ENCODE assay signal across 1 cellular context in genomic region chr4:142130636-142131035, GRCh38.
TF ChIP-seq lines count a peak whose summit lies in the region.

No MANE protein-coding gene starts in this region.

TF ChIP-seq in WTC11, 78 proteins besides CTCF, POLR2A, EP300 and RAD21 (continued from another document):
- TF ChIP-seq FOXJ3 (CRISPR knock-in tag; IDR thresholded peaks at IDR 0.05; ENCODE audit: borderline replicate concordance) (no peak), USF1 (CRISPR knock-in tag; IDR thresholded peaks at IDR 0.05) (no peak), CDX4 (CRISPR knock-in tag; IDR thresholded peaks at IDR 0.05; ENCODE audit: borderline replicate concordance) (no peak), ZNF121 (CRISPR knock-in tag; IDR thresholded peaks at IDR 0.05) (no peak), FOXK1 (CRISPR knock-in tag; IDR thresholded peaks at IDR 0.05) (no peak), NFATC4 (CRISPR knock-in tag; IDR thresholded peaks at IDR 0.05) (no peak), SMAD3 (CRISPR knock-in tag; IDR thresholded peaks at IDR 0.05; ENCODE audit: borderline replicate concordance) (no peak), FOXP1 (CRISPR knock-in tag; IDR thresholded peaks at IDR 0.05; ENCODE audit: borderline replicate concordance) (no peak), ZNF232 (CRISPR knock-in tag; IDR thresholded peaks at IDR 0.05) (no peak), CREB1 (CRISPR knock-in tag; IDR thresholded peaks at IDR 0.05) (no peak), ZNF281 (CRISPR knock-in tag; IDR thresholded peaks at IDR 0.05) (no peak), ESRRA (CRISPR knock-in tag; IDR thresholded peaks at IDR 0.05; ENCODE audit: borderline replicate concordance) (no peak), ZNF532 (CRISPR knock-in tag; IDR thresholded peaks at IDR 0.05; ENCODE audit: borderline replicate concordance) (no peak), AR (CRISPR knock-in tag; IDR thresholded peaks at IDR 0.05) (no peak), ELF4 (CRISPR knock-in tag; IDR thresholded peaks at IDR 0.05; ENCODE audit: low read depth) (no peak)
